Comparison of ENCODE assay signal across 8 cellular contexts in the genomic region with DNA sequence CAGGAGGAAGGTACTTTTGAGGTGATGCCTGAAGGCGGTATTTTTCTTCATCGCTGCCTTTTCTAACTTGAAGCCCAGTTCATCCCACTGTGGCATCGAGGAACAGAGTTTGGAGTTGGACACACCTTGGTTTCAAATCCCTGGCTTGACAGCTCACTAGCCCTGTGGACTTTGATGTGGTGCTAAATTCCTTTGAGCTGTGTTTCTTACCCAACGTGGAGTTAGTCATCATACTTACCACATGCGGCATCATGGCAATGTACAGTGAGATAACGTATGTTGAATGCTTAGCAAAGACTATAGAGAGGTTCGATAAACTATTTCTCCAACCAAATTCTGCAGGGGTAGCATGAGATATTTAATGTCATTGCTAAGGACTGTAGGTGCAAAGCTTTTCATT. TPM values are rescaled to one million over a fixed set of nuclear protein-coding genes. Genes with fewer than 3 reads are reported as not detected.
DNase-seq lines count a peak whose midpoint lies in the region; ATAC-seq, FAIRE-seq and TF ChIP-seq lines count a peak whose summit lies in the region.

No MANE protein-coding gene starts in this region.

- no peak for FAIRE-seq in urothelium cell line (lab: Jason Lieb, UNC)

- H3K4me3 ChIP-seq in astrocyte of the cerebellum (ENCODE audit: low read depth, low read length), result no peak overlapping the region

- in situ Hi-C loops in astrocyte of the cerebellum (cut with HindIII; ENCODE audit: low sequenced_read_pairs) (no loop called here), KBM-7 (cut with MboI; ENCODE audit: low pct_unique_long_range_greater_than_20kb, low sequenced_read_pairs) (no loop called here)

- peak; percentile 6 for DNase-seq in left cardiac atrium
- DNase-seq in cardiac septum (ENCODE audit: low spot score), result no peak
- DNase-seq in astrocyte of the cerebellum (ENCODE audit: low read depth), result peak; percentile 70
- DNase-seq in kidney tubule cell (ENCODE audit: low spot score), result peak; percentile 92
- DNase-seq in urothelium cell line (ENCODE audit: low spot score), result peak; percentile 89
- no peak for DNase-seq in C1 segment of cervical spinal cord (lab: John Stamatoyannopoulos, UW)
- DNase-seq in KBM-7, result no peak

- peak in 1 of 2 donors; percentile 19 for ATAC-seq in left cardiac atrium
- ATAC-seq in HG02852 (IDR thresholded peaks at IDR 0.05; ENCODE audit: unreplicated experiment), result no peak

- no peak for TF ChIP-seq CTCF in astrocyte of the cerebellum (IDR thresholded peaks at IDR 0.05; ENCODE audit: low read depth, low read length, missing control alignments)

- intact Hi-C loops in left cardiac atrium (cut with DNase I), result no loop called here
- intact Hi-C loops in cardiac septum (cut with DNase I), result no loop called here

RNA-seq across cellular contexts. Expression of a gene that starts 3.4 kb away (rescaled TPM):
- total RNA-seq in left cardiac atrium, result 10 to 100 TPM; 29.4 to 37.7 TPM
- total RNA-seq in cardiac septum, result 22.5 TPM

Comparison
In these comparisons a context has a peak if more than half of its experiments do, and no peak if none do; other contexts are left out.
1. DNase-seq: peak in left cardiac atrium (single experiment), astrocyte of the cerebellum (single experiment), kidney tubule cell (single experiment) and urothelium cell line (single experiment); none in cardiac septum (single experiment), C1 segment of cervical spinal cord (0 of 14) and KBM-7 (single experiment).